ENCODE assay signal across 12 cellular contexts in the genomic region with DNA sequence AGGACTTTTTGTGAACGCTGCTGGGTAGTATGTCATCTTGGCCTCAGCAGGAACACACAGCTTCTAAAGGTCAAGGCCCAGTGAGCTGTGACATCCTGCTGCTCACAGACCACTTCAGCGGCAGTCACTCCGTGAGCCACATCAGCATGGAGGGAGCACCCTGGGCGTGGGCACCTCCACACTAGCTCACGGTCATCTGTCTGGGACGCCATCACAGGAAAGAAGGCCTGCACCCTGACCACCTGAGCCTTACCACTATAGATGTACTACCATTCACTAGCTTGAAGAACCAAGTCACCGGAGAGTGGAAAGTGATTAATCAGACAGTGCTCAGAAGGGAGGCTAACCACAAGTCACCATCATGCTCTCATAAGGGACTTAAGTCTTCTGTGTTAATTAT. TPM values are rescaled to one million over a fixed set of nuclear protein-coding genes. Genes with fewer than 3 reads are reported as not detected.
A peak's percentile ranks its signal among the peaks of the same experiment; 100 is the strongest.
DNase-seq lines count a peak whose midpoint lies in the region; ATAC-seq and FAIRE-seq lines count a peak whose summit lies in the region.
"Had no signal": no experiment of that assay in that cellular context is flagged by ENCODE, and none has a peak within 500 bp of the region (broad histone marks: within the 10 kb centered on the region; RNA-seq: fewer than 3 reads in every experiment).

No MANE protein-coding gene starts in this region.

- peaks cover 17% of the 10 kb centered on the region for H3K4me1 Mint-ChIP-seq in memory B cell

- no peaks in the 10 kb centered on the region for H3K9me3 Mint-ChIP-seq in memory B cell
- H3K9me3 Mint-ChIP-seq: activated T-cell treated with anti-CD3 and anti-CD28 coated beads, Interleukin-2, amount 50 U/mL, for 72 hours; GM23338 had no signal

- H3K27me3 ChIP-seq in BLaER1, result no peaks in the 10 kb centered on the region

- DNase-seq in GM18507 (ENCODE audit: extremely low spot score, insufficient read length, low read depth) (peak; percentile 52), MV-4-11 (lab: John Stamatoyannopoulos, UW) (peak; percentile 46), memory B cell (ENCODE audit: low spot score in 2 of 2) (no peak), SK-N-DZ (ENCODE audit: low spot score) (no peak), medulla oblongata (ENCODE audit: extremely low spot score) (no peak), NCI-H774 (lab: John Stamatoyannopoulos, UW) (no peak)
- DNase-seq: activated T-cell treated with anti-CD3 and anti-CD28 coated beads, Interleukin-2, amount 50 U/mL, for 72 hours; left colon; NCI-H526 had no signal

- FAIRE-seq in GM18507 (lab: Jason Lieb, UNC), result peak; percentile 87

- 0 out of 2 replicates have a peak overlapping the region, but pooled peaks have one; percentile 38 for H3K9ac ChIP-seq in BLaER1

- peaks cover 45% of the 10 kb centered on the region for H3K4me1 ChIP-seq in BLaER1

- H3K27ac ChIP-seq in BLaER1, result no peak overlapping the region

- peak overlapping the region; percentile 11 for H3K4me3 Mint-ChIP-seq in memory B cell
- H3K4me3 Mint-ChIP-seq: GM23338 had no signal

- peak overlapping the region; percentile 78 for H3K4me2 ChIP-seq in BLaER1
- H3K4me2 ChIP-seq: GM23338 had no signal

- no peak overlapping the region for H3K27ac Mint-ChIP-seq in memory B cell
- H3K27ac Mint-ChIP-seq: activated T-cell treated with anti-CD3 and anti-CD28 coated beads, Interleukin-2, amount 50 U/mL, for 72 hours; GM23338 had no signal

- H3K36me3 ChIP-seq in BLaER1, result peaks cover 51% of the 10 kb centered on the region

- H4K20me1 ChIP-seq in BLaER1, result peaks cover 78% of the 10 kb centered on the region

- peaks cover 11% of the 10 kb centered on the region for H3K36me3 Mint-ChIP-seq in memory B cell

- ATAC-seq in memory B cell (ENCODE audit: low read depth), result no peak
- ATAC-seq in GM18498 (IDR thresholded peaks at IDR 0.05; ENCODE audit: unreplicated experiment), result no peak
- ATAC-seq: activated T-cell treated with anti-CD3 and anti-CD28 coated beads, Interleukin-2, amount 50 U/mL, for 72 hours; GM23338; left colon had no signal

- H3K9me3 ChIP-seq in BLaER1, result no peaks in the 10 kb centered on the region

- no peak overlapping the region for H3K4me3 ChIP-seq in BLaER1
- H3K4me3 ChIP-seq: GM23338 had no signal

- no peaks in the 10 kb centered on the region for H3K27me3 Mint-ChIP-seq in memory B cell

RNA-seq across cellular contexts. Expression of a gene that starts 3.3 kb away (rescaled TPM):
- polyA plus RNA-seq in SK-N-DZ (2014; cell fraction: cytosol; rRNA removed), result 31.1 and 33.4 TPM in 2 replicates
- 33.0 and 36.2 TPM in 2 replicates for polyA plus RNA-seq in SK-N-DZ (2014; cell fraction: nucleus; rRNA removed)

RNA-seq across cellular contexts. Expression of a gene that starts 21.1 kb away (rescaled TPM):
- polyA plus RNA-seq in SK-N-DZ (2014; cell fraction: cytosol; rRNA removed), result 163 TPM in 2 replicates
- polyA plus RNA-seq in SK-N-DZ (2014; cell fraction: nucleus; rRNA removed), result 79.4 and 130 TPM in 2 replicates

RNA-seq across cellular contexts. Expression of a gene that starts 32.6 kb away (rescaled TPM):
- polyA plus RNA-seq in SK-N-DZ (2014; cell fraction: cytosol; rRNA removed), result 26.6 and 39.0 TPM in 2 replicates
- polyA plus RNA-seq in SK-N-DZ (2014; cell fraction: nucleus; rRNA removed), result 60.8 and 74.9 TPM in 2 replicates

RNA-seq across cellular contexts. Expression of a gene that starts 47.8 kb away (rescaled TPM):
- polyA plus RNA-seq in SK-N-DZ (2014; cell fraction: cytosol; rRNA removed), result 357 and 443 TPM in 2 replicates
- polyA plus RNA-seq in SK-N-DZ (2014; cell fraction: nucleus; rRNA removed), result 288 and 307 TPM in 2 replicates

RNA-seq across cellular contexts. Expression of a gene that starts 52.5 kb away (rescaled TPM):
- polyA plus RNA-seq in SK-N-DZ (2014; cell fraction: cytosol; rRNA removed), result 15.9 and 21.1 TPM in 2 replicates
- polyA plus RNA-seq in SK-N-DZ (2014; cell fraction: nucleus; rRNA removed), result 108 and 109 TPM in 2 replicates

Comparison
In these comparisons a context has a peak if more than half of its experiments do, and no peak if none do; other contexts are left out.
1. DNase-seq: peak in GM18507 (single experiment) and MV-4-11 (single experiment); none in memory B cell (0 of 2), SK-N-DZ (single experiment), medulla oblongata (single experiment) and NCI-H774 (single experiment).